In the genomic region with DNA sequence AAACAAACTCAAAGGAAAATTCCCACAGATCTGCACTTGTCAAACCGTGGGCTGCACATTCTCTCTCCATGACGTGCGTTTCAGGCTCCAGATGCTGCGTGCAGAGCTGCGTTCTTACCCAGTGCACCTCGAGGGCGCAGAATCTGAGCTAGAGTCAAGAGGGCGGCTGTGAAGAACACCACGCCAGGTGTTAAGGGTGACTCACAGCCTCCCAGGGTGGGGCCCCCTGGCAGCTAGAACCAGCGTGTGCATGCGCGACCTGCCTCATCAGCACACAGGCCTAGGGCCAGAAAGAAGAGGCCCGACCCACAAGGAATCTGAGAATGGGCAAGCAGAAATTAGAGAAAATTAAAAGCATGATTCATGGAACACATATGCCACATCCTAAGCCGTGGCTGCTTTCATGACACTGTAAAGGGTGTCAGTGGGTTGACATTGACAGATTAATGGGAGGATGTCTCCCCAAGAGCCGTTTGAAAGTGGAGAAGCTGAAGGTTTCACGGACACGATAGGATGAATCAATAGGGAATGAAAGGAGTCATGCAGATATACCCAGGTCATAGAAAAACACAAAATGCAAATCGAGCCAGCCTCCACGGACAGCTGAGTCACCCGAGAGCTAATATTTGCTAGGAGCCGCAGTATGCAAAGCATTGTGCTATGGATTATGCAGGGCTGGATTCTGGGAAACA, we compare ENCODE assay signal across 9 cellular contexts. TPM values are rescaled to one million over a fixed set of nuclear protein-coding genes. Genes with fewer than 3 reads are reported as not detected.
A peak's percentile ranks its signal among the peaks of the same experiment; 100 is the strongest.
DNase-seq lines count a peak whose midpoint lies in the region; ATAC-seq and TF ChIP-seq lines count a peak whose summit lies in the region.
"Had no signal": no experiment of that assay in that cellular context is flagged by ENCODE, and none has a peak within 500 bp of the region (broad histone marks: within the 10 kb centered on the region; RNA-seq: fewer than 3 reads in every experiment).

No MANE protein-coding gene starts in this region.

- peak overlapping the region; percentile 84 for H3K9ac ChIP-seq in mammary epithelial cell (ENCODE audit: insufficient read depth, low read length)

- DNase-seq in DMS79 (lab: John Stamatoyannopoulos, UW) = peak; percentile 78
- DNase-seq in NCI-H2107 (lab: John Stamatoyannopoulos, UW) = peak; percentile 92
- DNase-seq in mammary epithelial cell = peak; percentile 99
- peak; percentile 88 for DNase-seq in non-pigmented ciliary epithelial cell (ENCODE audit: low read depth)
- no peak for DNase-seq in H7

- peaks cover 41% of the 10 kb centered on the region for H3K4me1 ChIP-seq in mammary epithelial cell (ENCODE audit: insufficient read depth, low read length)

- no peak overlapping the region for H3K27ac Mint-ChIP-seq in activated T-helper 17 cell treated with anti-CD3 and anti-CD28 coated beads, Interleukin-2, amount 50 U/mL, for 72 hours
- H3K27ac Mint-ChIP-seq: T-helper 17 cell had no signal

- dilution Hi-C loops in mammary epithelial cell (cut with HindIII; ENCODE audit: low sequenced_read_pairs) = no loop called here

- in situ Hi-C loops in mammary epithelial cell (cut with MboI; ENCODE audit: low sequenced_read_pairs in 2 of 2) = loop anchor here in 1 of 2 donors (10.0 kb wide), 1 partner anchor 186 kb away; the partner anchor contains the start of gene TANC2

- H3K36me3 ChIP-seq in mammary epithelial cell (ENCODE audit: insufficient read depth, low read length) = no peaks in the 10 kb centered on the region
- no peaks in the 10 kb centered on the region for H3K36me3 ChIP-seq in H7 (replicated peaks; ENCODE audit: control insufficient read depth, insufficient read depth, low read length)

- H3K4me2 ChIP-seq in mammary epithelial cell (ENCODE audit: insufficient read depth, low read depth, low read length) = peak overlapping the region; percentile 69

- H3K4me3 ChIP-seq in mammary epithelial cell (replicated peaks in 1 of 3; ENCODE audit: insufficient read depth in 1 of 3, low read depth in 2 of 3, low read length in 3 of 3) (peak overlapping the region in 2 of 3 experiments; percentile 7 to 22), H7 (ENCODE audit: insufficient read depth, low read depth, low read length) (no peak overlapping the region)

- TF ChIP-seq CTCF in mammary epithelial cell (conservative IDR thresholded peaks at IDR 0.05 in 1 of 2, IDR thresholded peaks at IDR 0.05 in 1 of 2; ENCODE audit: extremely low read depth in 1 of 2, insufficient read depth in 1 of 2, low read depth in 1 of 2, low read length in 2 of 2) = no peak

- no peaks in the 10 kb centered on the region for H4K20me1 ChIP-seq in mammary epithelial cell (ENCODE audit: insufficient read depth, low read length)

- no peaks in the 10 kb centered on the region for H3K27me3 ChIP-seq in mammary epithelial cell (ENCODE audit: insufficient read depth, low read length)
- no peaks in the 10 kb centered on the region for H3K27me3 ChIP-seq in H7 (ENCODE audit: control insufficient read depth, insufficient read depth, low read length)

- no peaks in the 10 kb centered on the region for H3K36me3 Mint-ChIP-seq in activated T-helper 17 cell treated with anti-CD3 and anti-CD28 coated beads, Interleukin-2, amount 50 U/mL, for 72 hours (ENCODE audit: low read depth)

- intact Hi-C loops in mammary epithelial cell (cut with micrococcal nuclease) = loop anchor here (1.0 to 5.0 kb wide), 6 partner anchors 16 to 188 kb away; no protein-coding TSS in a partner anchor

- no peaks in the 10 kb centered on the region for H3K79me2 ChIP-seq in mammary epithelial cell (ENCODE audit: insufficient read depth, low read length)

- no peak overlapping the region for H3K4me3 Mint-ChIP-seq in activated T-helper 17 cell treated with anti-CD3 and anti-CD28 coated beads, Interleukin-2, amount 50 U/mL, for 72 hours
- H3K4me3 Mint-ChIP-seq: T-helper 17 cell had no signal

- peak overlapping the region; percentile 96 for H3K27ac ChIP-seq in mammary epithelial cell (ENCODE audit: insufficient read depth, low read depth, low read length)

- BruUV-seq in mammary epithelial cell (replicated peaks; lab: Mats Ljungman, UMichigan) = TSS peak; percentile 73

- ATAC-seq in HG03039 (IDR thresholded peaks at IDR 0.05; ENCODE audit: unreplicated experiment) (no peak), GM18520 (IDR thresholded peaks at IDR 0.05; ENCODE audit: unreplicated experiment) (no peak)
- no peak for ATAC-seq in activated T-helper 17 cell treated with anti-CD3 and anti-CD28 coated beads, Interleukin-2, amount 50 U/mL, for 72 hours (replicated peaks)
- ATAC-seq: T-helper 17 cell had no signal

- 3% methylated on average over 15 of the region's 21 CpGs for WGBS in mammary epithelial cell (ENCODE audit: low coverage, missing lambda C conversion rate)

- H2AFZ ChIP-seq in mammary epithelial cell (ENCODE audit: low read depth, low read length) = peak overlapping the region; percentile 65

- CTCF ChIA-PET in mammary epithelial cell (lab: Charles Lee; ENCODE audit: low non-redundant PET) = no interaction called here

- peaks cover 4% of the 10 kb centered on the region for H3K27me3 Mint-ChIP-seq in activated T-helper 17 cell treated with anti-CD3 and anti-CD28 coated beads, Interleukin-2, amount 50 U/mL, for 72 hours

- no peaks in the 10 kb centered on the region for H3K9me3 ChIP-seq in mammary epithelial cell (replicated peaks; ENCODE audit: insufficient read depth, low read length)

- H3K9me3 Mint-ChIP-seq in activated T-helper 17 cell treated with anti-CD3 and anti-CD28 coated beads, Interleukin-2, amount 50 U/mL, for 72 hours = peaks cover 4% of the 10 kb centered on the region

- H3K4me1 Mint-ChIP-seq in activated T-helper 17 cell treated with anti-CD3 and anti-CD28 coated beads, Interleukin-2, amount 50 U/mL, for 72 hours = no peaks in the 10 kb centered on the region
- H3K4me1 Mint-ChIP-seq: T-helper 17 cell had no signal

RNA-seq across cellular contexts. Expression of gene MARCHF10, which starts 29.0 kb away (rescaled TPM):
- under 1 TPM in 1 of 2 donors, not detected in 1; under 0.01 TPM for total RNA-seq in mammary epithelial cell
- polyA plus RNA-seq in mammary epithelial cell = 0.02 TPM
- polyA minus RNA-seq in mammary epithelial cell = not detected
- total RNA-seq in H7 (2014; rRNA removed; shearing (Covaris generic)) = 0.03 and 0.41 TPM in 2 replicates
- under 1 TPM in 1 of 2 donors, not detected in 1; 0.13 TPM for total RNA-seq in activated T-helper 17 cell treated with anti-CD3 and anti-CD28 coated beads, Interleukin-2, amount 50 U/mL, for 72 hours
